ENCODE assay signal across 25 cellular contexts in the genomic region with DNA sequence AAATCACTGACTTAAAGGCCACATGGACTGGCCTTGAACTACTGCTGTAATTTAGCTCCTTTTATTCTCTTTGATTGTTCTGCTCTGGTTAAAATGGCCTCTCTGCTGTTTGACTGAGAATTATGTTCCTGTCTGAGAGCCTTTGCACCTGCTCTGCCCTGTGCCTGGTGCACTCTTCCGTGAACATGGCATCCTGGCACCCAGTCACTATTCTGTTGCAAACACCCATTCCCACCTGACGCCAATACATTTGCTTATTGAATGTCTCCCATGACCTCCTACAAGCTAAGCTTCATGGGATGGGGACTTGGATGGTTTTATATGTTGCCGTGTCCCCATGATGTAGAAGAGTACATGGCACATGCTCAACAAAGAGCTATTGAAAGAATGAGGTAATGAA. TPM values are rescaled to one million over a fixed set of nuclear protein-coding genes. Genes with fewer than 3 reads are reported as not detected.
"Had no signal": no experiment of that assay in that cellular context is flagged by ENCODE, and none has a peak within 500 bp of the region (broad histone marks: within the 10 kb centered on the region; RNA-seq: fewer than 3 reads in every experiment).

No MANE protein-coding gene starts in this region.

- H3K4me1 ChIP-seq: adrenal gland, ascending aorta, esophagus muscularis mucosa, gastrocnemius medialis, sigmoid colon, testis had no signal

- H3K27me3 ChIP-seq: adrenal gland, ascending aorta, gastrocnemius medialis, sigmoid colon, testis had no signal

- DNase-seq: activated B cell treated with CpG ODN at 0.5 μM for 24 hours; activated CD4-positive, alpha-beta T cell treated with anti-CD3 and anti-CD28 coated beads for 36 hours; activated CD4-positive, alpha-beta T cell treated with anti-CD3 and anti-CD28 coated beads, Interleukin-2, amount 50 U/mL, for 4 hours; activated CD8-positive, alpha-beta memory T cell treated with anti-CD3 and anti-CD28 coated beads, Interleukin-2, amount 50 U/mL, for 48 hours; activated naive CD4-positive, alpha-beta T cell; activated T-cell treated with anti-CD3 and anti-CD28 coated beads, Interleukin-2, amount 50 U/mL, for 4 hours; adrenal gland; effector memory CD4-positive, alpha-beta T cell; gastrocnemius medialis; hypothalamus; mesendoderm; mucosa of descending colon; nephron progenitor cell; occipital lobe; posterior cingulate gyrus; sigmoid colon; stimulated activated CD4-positive, alpha-beta T cell treated with anti-CD3 and anti-CD28 coated beads, Interleukin-2, amount 100 ng/mL, for 48 hours; stimulated activated CD8-positive, alpha-beta memory T cell treated with anti-CD3 and anti-CD28 coated beads, Interleukin-4, amount 100 ng/mL, for 48 hours; stimulated activated naive B cell treated with anti-CD40 and anti-IgM and Interleukin-4, amounts not matched to agents 10 μg/mL and 1 μg/mL and 100 μg/mL, for 72 hours; testis had no signal

- H3K4me3 ChIP-seq: adrenal gland, ascending aorta, esophagus muscularis mucosa, gastrocnemius medialis, mucosa of descending colon, sigmoid colon, testis had no signal

- ATAC-seq: activated CD4-positive, alpha-beta T cell treated with anti-CD3 and anti-CD28 coated beads for 36 hours; activated T-cell treated with anti-CD3 and anti-CD28 coated beads, Interleukin-2, amount 50 U/mL, for 4 hours; gastrocnemius medialis; mucosa of descending colon; stimulated activated naive B cell treated with anti-CD40 and anti-IgM and Interleukin-4, amounts not matched to agents 10 μg/mL and 1 μg/mL and 100 μg/mL, for 72 hours had no signal

- H3K9me3 ChIP-seq: adrenal gland, ascending aorta, esophagus muscularis mucosa, gastrocnemius medialis, mucosa of descending colon, sigmoid colon, testis had no signal

- H3K27ac ChIP-seq: adrenal gland, ascending aorta, esophagus muscularis mucosa, gastrocnemius medialis, sigmoid colon, testis had no signal

- H3K36me3 ChIP-seq: adrenal gland, ascending aorta, esophagus muscularis mucosa, gastrocnemius medialis, sigmoid colon had no signal

RNA-seq across cellular contexts. Expression of a gene that starts 20.1 kb away (rescaled TPM):
- total RNA-seq: activated B cell treated with CpG ODN at 0.5 μM for 24 hours; activated CD4-positive, alpha-beta T cell treated with anti-CD3 and anti-CD28 coated beads for 36 hours; activated CD8-positive, alpha-beta memory T cell treated with anti-CD3 and anti-CD28 coated beads for 36 hours; activated T-cell treated with anti-CD3 and anti-CD28 coated beads, Interleukin-2, amount 50 U/mL, for 4 hours; activated T-helper 2 cell treated with anti-CD3 and anti-CD28 coated beads, Interferon-gamma antibody, Interleukin-2, Interleukin-4, amounts not matched to agents 10 μg/mL and 5 μg/mL and 100 μg/mL, durations not matched to agents 14 hours and 24 hours and 36 hours; adrenal gland; ascending aorta; esophagus muscularis mucosa; sigmoid colon; T-helper 1 cell treated with Interleukin-12 subunit alpha and Interleukin-12 subunit beta and Interleukin-4 antibody, amounts not matched to agents 30 ng/mL and 1 ng/mL, for 36 hours had no signal

RNA-seq across cellular contexts. Expression of a gene that starts 43.8 kb away (rescaled TPM):
- total RNA-seq: occipital lobe had no signal
